ENCODE assay signal across 10 cellular contexts in the genomic region with DNA sequence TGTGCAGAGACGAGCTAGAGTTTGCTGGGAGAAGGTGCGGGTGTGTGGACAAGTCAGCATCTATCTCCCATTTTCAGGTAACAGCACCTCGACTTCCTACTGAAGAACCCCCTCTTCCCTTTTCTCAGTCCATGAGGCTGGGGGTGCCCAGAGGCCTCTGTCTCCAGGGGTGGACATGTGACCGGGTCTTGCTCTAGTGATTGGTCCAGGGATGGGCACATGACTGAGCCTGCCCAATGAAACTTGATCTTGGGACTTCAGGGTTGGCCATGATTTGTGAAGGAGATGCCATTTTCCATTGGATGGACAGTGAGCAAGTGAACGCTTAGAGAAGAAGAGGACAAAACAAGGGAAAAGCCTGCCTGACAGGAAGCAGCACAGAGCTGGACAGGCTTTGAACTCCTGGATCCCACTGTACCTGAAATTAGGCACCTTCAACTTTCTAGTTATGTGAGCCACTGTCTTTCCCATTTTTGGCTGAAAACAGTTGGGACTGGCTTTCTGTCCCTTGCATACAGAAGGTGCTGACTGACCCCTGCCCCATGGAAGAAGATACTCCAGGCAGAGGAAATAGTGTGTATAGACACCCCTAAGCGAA.
A peak's percentile ranks its signal among the peaks of the same experiment; 100 is the strongest.
DNase-seq lines count a peak whose midpoint lies in the region; ATAC-seq and TF ChIP-seq lines count a peak whose summit lies in the region.
"Had no signal": no experiment of that assay in that cellular context is flagged by ENCODE, and none has a peak within 500 bp of the region (broad histone marks: within the 10 kb centered on the region; RNA-seq: fewer than 3 reads in every experiment).

No MANE protein-coding gene starts in this region.

- TF ChIP-seq CTCF in natural killer cell (IDR thresholded peaks at IDR 0.05), result no peak
- no peak for TF ChIP-seq CTCF in chondrocyte (IDR thresholded peaks at IDR 0.05)
- no peak for TF ChIP-seq CTCF in vagina (IDR thresholded peaks at IDR 0.05)
- no peak for TF ChIP-seq CTCF in BE2C (IDR thresholded peaks at IDR 0.05; ENCODE audit: low read depth, low read length)

- H3K9me3 Mint-ChIP-seq in natural killer cell treated with Interleukin-12 subunit alpha and Interleukin-12 subunit beta and Interleukin-15 and Interleukin-18, amount 100 ng/mL, for 72 hours, result peaks cover 3% of the 10 kb centered on the region
- H3K9me3 Mint-ChIP-seq in natural killer cell (no peaks in the 10 kb centered on the region), chondrocyte (ENCODE audit: low read depth) (peaks cover 7% of the 10 kb centered on the region)

- no peak overlapping the region for H3K14ac ChIP-seq in mesenchymal stem cell (ENCODE audit: low read length in 2 of 2)

- no peak for TF ChIP-seq POLR2A in vagina (IDR thresholded peaks at IDR 0.05)

- H4K8ac ChIP-seq in mesenchymal stem cell (ENCODE audit: low read length), result no peak overlapping the region

- H3K23ac ChIP-seq in mesenchymal stem cell (ENCODE audit: low read length in 2 of 2), result no peak overlapping the region

- H2AK5ac ChIP-seq in mesenchymal stem cell (ENCODE audit: low read length, severe bottlenecking), result peak overlapping the region; percentile 69

- DNase-seq in natural killer cell treated with Interleukin-12 subunit alpha and Interleukin-12 subunit beta and Interleukin-15 and Interleukin-18, amount 100 ng/mL, for 72 hours (ENCODE audit: low spot score), result no peak
- no peak for DNase-seq in natural killer cell
- DNase-seq in chondrocyte (ENCODE audit: low spot score), result no peak
- DNase-seq in mesenchymal stem cell, result no peak
- no peak for DNase-seq in vagina (ENCODE audit: extremely low spot score in 2 of 2)
- DNase-seq in BE2C, result no peak
- DNase-seq in activated CD4-positive, alpha-beta T cell treated with anti-CD3 and anti-CD28 coated beads, Interleukin-2, amount 50 U/mL, for 48 hours, result no peak
- DNase-seq: activated CD8-positive, alpha-beta memory T cell treated with anti-CD3 and anti-CD28 coated beads, Interleukin-2, amount 50 U/mL, for 48 hours; naive thymus-derived CD4-positive, alpha-beta T cell had no signal

- H2AFZ ChIP-seq in mesenchymal stem cell (ENCODE audit: low read depth, low read length), result no peak overlapping the region

- peaks cover 20% of the 10 kb centered on the region for H3K36me3 Mint-ChIP-seq in natural killer cell treated with Interleukin-12 subunit alpha and Interleukin-12 subunit beta and Interleukin-15 and Interleukin-18, amount 100 ng/mL, for 72 hours
- H3K36me3 Mint-ChIP-seq in natural killer cell (no peaks in the 10 kb centered on the region), chondrocyte (ENCODE audit: low read depth) (no peaks in the 10 kb centered on the region)
- H3K36me3 Mint-ChIP-seq: naive thymus-derived CD4-positive, alpha-beta T cell had no signal

- H3K27ac Mint-ChIP-seq in natural killer cell treated with Interleukin-12 subunit alpha and Interleukin-12 subunit beta and Interleukin-15 and Interleukin-18, amount 100 ng/mL, for 72 hours, result peak overlapping the region; percentile 48 to 81
- H3K27ac Mint-ChIP-seq in natural killer cell, result no peak overlapping the region
- peak overlapping the region; percentile 93 for H3K27ac Mint-ChIP-seq in chondrocyte (ENCODE audit: unreplicated experiment)
- H3K27ac Mint-ChIP-seq: naive thymus-derived CD4-positive, alpha-beta T cell had no signal

- H3K9me3 ChIP-seq in mesenchymal stem cell (ENCODE audit: control insufficient read depth, low read length) (no peaks in the 10 kb centered on the region), vagina (no peaks in the 10 kb centered on the region), BE2C (no peaks in the 10 kb centered on the region)

- 100% methylated on average over 3 of the region's 6 CpGs for WGBS in mesenchymal stem cell

- H3K4ac ChIP-seq in mesenchymal stem cell (ENCODE audit: low read depth in 1 of 2, low read length in 2 of 2), result no peak overlapping the region

- H2BK120ac ChIP-seq in mesenchymal stem cell (ENCODE audit: low read depth, low read length), result no peak overlapping the region

- H3K27ac ChIP-seq in mesenchymal stem cell (ENCODE audit: low read length, poor library complexity, severe bottlenecking) (no peak overlapping the region), vagina (peak overlapping the region; percentile 91)

- H2BK15ac ChIP-seq in mesenchymal stem cell (ENCODE audit: low read depth, poor library complexity, severe bottlenecking), result no peak overlapping the region

- H3K9ac ChIP-seq in mesenchymal stem cell (ENCODE audit: low read length), result no peak overlapping the region

- H3K27me3 ChIP-seq in mesenchymal stem cell (ENCODE audit: control insufficient read depth in 1 of 2, insufficient read depth in 1 of 2, low read length in 2 of 2) (no peaks in the 10 kb centered on the region), vagina (no peaks in the 10 kb centered on the region), BE2C (no peaks in the 10 kb centered on the region)

- H3K4me3 Mint-ChIP-seq in natural killer cell treated with Interleukin-12 subunit alpha and Interleukin-12 subunit beta and Interleukin-15 and Interleukin-18, amount 100 ng/mL, for 72 hours, result peak overlapping the region; percentile 43
- no peak overlapping the region for H3K4me3 Mint-ChIP-seq in natural killer cell
- H3K4me3 Mint-ChIP-seq in chondrocyte (ENCODE audit: unreplicated experiment), result peak overlapping the region; percentile 16
- H3K4me3 Mint-ChIP-seq: naive thymus-derived CD4-positive, alpha-beta T cell had no signal

- intact Hi-C loops in natural killer cell (cut with micrococcal nuclease) (no loop called here), vagina (cut with DNase I) (loop anchor here (2.0 kb wide), 1 partner anchor 65 kb away; no protein-coding TSS in a partner anchor)

- H2BK5ac ChIP-seq in mesenchymal stem cell (ENCODE audit: low read depth, low read length, poor library complexity, severe bottlenecking), result no peak overlapping the region

- H2BK12ac ChIP-seq in mesenchymal stem cell (ENCODE audit: low read length in 2 of 2), result peak overlapping the region in 1 of 2 experiments; percentile 34

- no peak overlapping the region for H3K4me2 ChIP-seq in mesenchymal stem cell (ENCODE audit: low read length, poor library complexity, severe bottlenecking)

- ATAC-seq in natural killer cell treated with Interleukin-12 subunit alpha and Interleukin-12 subunit beta and Interleukin-15 and Interleukin-18, amount 100 ng/mL, for 72 hours, result no peak
- ATAC-seq in natural killer cell (no peak), HG02973 (IDR thresholded peaks at IDR 0.05; ENCODE audit: unreplicated experiment) (no peak)
- ATAC-seq: naive thymus-derived CD4-positive, alpha-beta T cell had no signal

- H3K27me3 Mint-ChIP-seq in natural killer cell treated with Interleukin-12 subunit alpha and Interleukin-12 subunit beta and Interleukin-15 and Interleukin-18, amount 100 ng/mL, for 72 hours, result peaks cover 14 to 19% of the 10 kb centered on the region in 2 donors
- H3K27me3 Mint-ChIP-seq in natural killer cell (ENCODE audit: low read depth in 2 of 2) (peaks cover 37 to 69% of the 10 kb centered on the region in 2 donors), chondrocyte (ENCODE audit: low read depth) (no peaks in the 10 kb centered on the region)

- H3K4me1 Mint-ChIP-seq in natural killer cell treated with Interleukin-12 subunit alpha and Interleukin-12 subunit beta and Interleukin-15 and Interleukin-18, amount 100 ng/mL, for 72 hours (ENCODE audit: low read depth in 2 of 2), result peaks cover 70 to 78% of the 10 kb centered on the region in 2 donors
- peaks cover 19 to 30% of the 10 kb centered on the region in 2 donors for H3K4me1 Mint-ChIP-seq in natural killer cell
- H3K4me1 Mint-ChIP-seq in chondrocyte (ENCODE audit: low read depth), result peaks cover 68% of the 10 kb centered on the region

- H3K18ac ChIP-seq in mesenchymal stem cell (ENCODE audit: low read depth in 1 of 2, low read length in 2 of 2), result peak overlapping the region in 1 of 2 experiments; percentile 11

- H3K36me3 ChIP-seq in mesenchymal stem cell (ENCODE audit: control insufficient read depth in 1 of 2, insufficient read depth in 2 of 2, low read depth in 1 of 2, low read length in 2 of 2) (no peaks in the 10 kb centered on the region), vagina (no peaks in the 10 kb centered on the region), BE2C (no peaks in the 10 kb centered on the region)

- H3K4me3 ChIP-seq in mesenchymal stem cell (ENCODE audit: insufficient read depth in 1 of 2, low read depth in 1 of 2, low read length in 2 of 2) (no peak overlapping the region), vagina (no peak overlapping the region), BE2C (ENCODE audit: low read depth, low read length) (no peak overlapping the region)

- H3K4me1 ChIP-seq in mesenchymal stem cell (ENCODE audit: control insufficient read depth, insufficient read depth, low read depth, low read length), result peaks cover 30% of the 10 kb centered on the region
- H3K4me1 ChIP-seq in vagina, result peaks cover 32% of the 10 kb centered on the region
- H3K4me1 ChIP-seq in BE2C, result peaks cover 14% of the 10 kb centered on the region

- H3K79me1 ChIP-seq in mesenchymal stem cell (replicated peaks; ENCODE audit: low read length, poor library complexity, severe bottlenecking), result no peaks in the 10 kb centered on the region

- H4K91ac ChIP-seq in mesenchymal stem cell (ENCODE audit: low read length), result peak overlapping the region; percentile 49

Comparison
In these comparisons a context has a peak if more than half of its experiments do, and no peak if none do; other contexts are left out.
1. H3K27ac Mint-ChIP-seq: peak in natural killer cell treated with Interleukin-12 subunit alpha and Interleukin-12 subunit beta and Interleukin-15 and Interleukin-18, amount 100 ng/mL, for 72 hours (2 of 2) and chondrocyte (single experiment); none in natural killer cell (0 of 2).